1 cellular context compared by ENCODE assay signal in genomic region chr17:7530294-7530900, GRCh38.
TF ChIP-seq lines count a peak whose summit lies in the region.

No MANE protein-coding gene starts in this region.

TF ChIP-seq in GM12878, 131 proteins besides CTCF, POLR2A, EP300 and RAD21:
- TF ChIP-seq STAT3 (IDR thresholded peaks at IDR 0.05; ENCODE audit: low read depth, low read length) (no peak), REST (IDR thresholded peaks at IDR 0.05; ENCODE audit: low read depth, low read length) (no peak), MYB (IDR thresholded peaks at IDR 0.05; ENCODE audit: borderline replicate concordance, low read depth, low read length) (no peak), SMARCA5 (IDR thresholded peaks at IDR 0.05) (no peak), USF1 (IDR thresholded peaks at IDR 0.05; ENCODE audit: borderline replicate concordance, extremely low read length, insufficient read depth, low read depth, low read length) (no peak), TCF7 (IDR thresholded peaks at IDR 0.05; ENCODE audit: borderline replicate concordance) (no peak), BMI1 (IDR thresholded peaks at IDR 0.05; ENCODE audit: borderline replicate concordance) (no peak), NFXL1 (IDR thresholded peaks at IDR 0.05; ENCODE audit: borderline replicate concordance) (no peak), CBX3 (IDR thresholded peaks at IDR 0.05; ENCODE audit: borderline replicate concordance, low read depth) (no peak), TBL1XR1 (IDR thresholded peaks at IDR 0.05; ENCODE audit: low read depth, low read length) (no peak), FOXK2 (IDR thresholded peaks at IDR 0.05) (no peak), RBBP5 (conservative IDR thresholded peaks at IDR 0.05) (no peak), RFX5 (IDR thresholded peaks at IDR 0.05; ENCODE audit: low read depth, low read length) (no peak), ATF2 (IDR thresholded peaks at IDR 0.05; ENCODE audit: low read length) (no peak), GABPA (IDR thresholded peaks at IDR 0.05; ENCODE audit: low read depth) (no peak), IKZF2 (IDR thresholded peaks at IDR 0.05) (no peak), ASH2L (IDR thresholded peaks at IDR 0.05; ENCODE audit: borderline replicate concordance, low read depth) (no peak), ZNF274 (IDR thresholded peaks at IDR 0.05; ENCODE audit: insufficient read depth, insufficient read length) (no peak), YBX1 (IDR thresholded peaks at IDR 0.05) (no peak)
